ENCODE assay signal across 1 cellular context in the genomic region with DNA sequence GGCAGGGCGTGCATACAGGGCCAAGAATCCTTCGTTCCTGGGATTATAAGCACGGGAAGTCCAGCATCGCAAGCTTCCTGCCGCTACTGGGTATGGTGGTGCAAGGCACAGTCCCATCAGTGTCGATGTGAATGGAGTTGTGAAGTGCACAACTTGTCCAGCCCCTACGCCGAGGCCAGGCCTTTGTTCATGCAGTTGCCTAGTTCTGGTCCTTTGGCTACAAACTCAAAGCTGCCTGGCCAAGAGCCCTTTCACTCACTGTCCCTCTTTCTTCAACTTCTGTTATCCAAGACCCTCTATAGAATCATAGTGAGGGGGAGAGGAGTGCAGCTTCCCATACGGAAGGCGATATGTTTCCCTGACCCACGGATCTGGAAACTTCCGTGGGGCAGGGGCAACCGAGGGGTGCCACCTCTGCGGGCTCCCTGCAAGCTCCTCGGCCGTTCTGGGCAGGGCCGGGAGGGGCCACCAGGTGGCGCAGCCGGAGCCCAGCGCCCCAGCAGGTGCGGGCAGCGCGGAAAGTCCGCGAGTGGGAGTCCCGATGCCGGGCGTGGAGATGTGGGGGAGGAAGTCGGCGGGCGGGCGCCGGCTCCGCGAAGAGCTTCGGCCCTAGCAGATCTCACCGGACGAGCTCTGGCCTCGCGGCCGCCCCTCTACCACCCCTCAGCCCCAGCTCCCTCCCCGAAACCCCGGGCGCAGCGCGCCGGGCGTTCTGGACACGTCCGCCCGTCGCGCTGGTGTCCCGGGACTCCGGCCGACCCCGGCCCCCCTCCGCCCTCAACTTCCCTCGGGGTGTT.
TF ChIP-seq lines count a peak whose summit lies in the region.

No MANE protein-coding gene starts in this region.

TF ChIP-seq in HEK293, 187 proteins besides CTCF, POLR2A, EP300 and RAD21 (continued from another document):
- TF ChIP-seq, protein P1, sequence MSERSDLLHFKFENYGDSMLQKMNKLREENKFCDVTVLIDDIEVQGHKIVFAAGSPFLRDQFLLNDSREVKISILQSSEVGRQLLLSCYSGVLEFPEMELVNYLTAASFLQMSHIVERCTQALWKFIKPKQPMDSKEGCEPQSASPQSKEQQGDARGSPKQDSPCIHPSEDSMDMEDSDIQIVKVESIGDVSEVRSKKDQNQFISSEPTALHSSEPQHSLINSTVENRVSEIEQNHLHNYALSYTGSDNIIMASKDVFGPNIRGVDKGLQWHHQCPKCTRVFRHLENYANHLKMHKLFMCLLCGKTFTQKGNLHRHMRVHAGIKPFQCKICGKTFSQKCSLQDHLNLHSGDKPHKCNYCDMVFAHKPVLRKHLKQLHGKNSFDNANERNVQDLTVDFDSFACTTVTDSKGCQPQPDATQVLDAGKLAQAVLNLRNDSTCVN (tag by site-specific recombination; optimal IDR thresholded peaks at IDR 0.05): peak; percentile 49
- TF ChIP-seq ZNF2 (tag by site-specific recombination; IDR thresholded peaks at IDR 0.05) (peak; percentile 47; the same call in 1 of the 2 replicates), GFI1B (tag by site-specific recombination; IDR thresholded peaks at IDR 0.05) (no peak), GLIS1 (tag by site-specific recombination; IDR thresholded peaks at IDR 0.05) (0 out of 2 replicates have a peak, but pooled peaks have one; percentile 9), ZNF133 (tag by site-specific recombination; IDR thresholded peaks at IDR 0.05) (no peak), ZNF660 (tag by site-specific recombination; IDR thresholded peaks at IDR 0.05) (0 out of 2 replicates have a peak, but pooled peaks have one; percentile 5), ZNF785 (tag by site-specific recombination; IDR thresholded peaks at IDR 0.05) (0 out of 2 replicates have a peak, but pooled peaks have one; percentile 70), ZNF561 (tag by site-specific recombination; IDR thresholded peaks at IDR 0.05; ENCODE audit: borderline replicate concordance) (0 out of 2 replicates have a peak, but pooled peaks have one; percentile 37), ZFHX2 (tag by site-specific recombination; conservative IDR thresholded peaks at IDR 0.05) (peak; percentile 71), ZXDB (tag by site-specific recombination; IDR thresholded peaks at IDR 0.05) (peak; percentile 31; the same call in 1 of the 2 replicates), ZNF146 (tag by site-specific recombination; IDR thresholded peaks at IDR 0.05) (no peak), ZNF335 (tag by site-specific recombination; conservative IDR thresholded peaks at IDR 0.05) (peak; percentile 75), ZBTB8A (tag by site-specific recombination; IDR thresholded peaks at IDR 0.05) (peak; percentile 86), ZEB2 (tag by site-specific recombination; IDR thresholded peaks at IDR 0.05) (peak; percentile 72)
- TF ChIP-seq, protein P2, sequence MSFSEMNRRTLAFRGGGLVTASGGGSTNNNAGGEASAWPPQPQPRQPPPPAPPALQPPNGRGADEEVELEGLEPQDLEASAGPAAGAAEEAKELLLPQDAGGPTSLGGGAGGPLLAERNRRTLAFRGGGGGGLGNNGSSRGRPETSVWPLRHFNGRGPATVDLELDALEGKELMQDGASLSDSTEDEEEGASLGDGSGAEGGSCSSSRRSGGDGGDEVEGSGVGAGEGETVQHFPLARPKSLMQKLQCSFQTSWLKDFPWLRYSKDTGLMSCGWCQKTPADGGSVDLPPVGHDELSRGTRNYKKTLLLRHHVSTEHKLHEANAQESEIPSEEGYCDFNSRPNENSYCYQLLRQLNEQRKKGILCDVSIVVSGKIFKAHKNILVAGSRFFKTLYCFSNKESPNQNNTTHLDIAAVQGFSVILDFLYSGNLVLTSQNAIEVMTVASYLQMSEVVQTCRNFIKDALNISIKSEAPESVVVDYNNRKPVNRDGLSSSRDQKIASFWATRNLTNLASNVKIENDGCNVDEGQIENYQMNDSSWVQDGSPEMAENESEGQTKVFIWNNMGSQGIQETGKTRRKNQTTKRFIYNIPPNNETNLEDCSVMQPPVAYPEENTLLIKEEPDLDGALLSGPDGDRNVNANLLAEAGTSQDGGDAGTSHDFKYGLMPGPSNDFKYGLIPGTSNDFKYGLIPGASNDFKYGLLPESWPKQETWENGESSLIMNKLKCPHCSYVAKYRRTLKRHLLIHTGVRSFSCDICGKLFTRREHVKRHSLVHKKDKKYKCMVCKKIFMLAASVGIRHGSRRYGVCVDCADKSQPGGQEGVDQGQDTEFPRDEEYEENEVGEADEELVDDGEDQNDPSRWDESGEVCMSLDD (tag by site-specific recombination; IDR thresholded peaks at IDR 0.05): peak; percentile 41; the same call in 1 of the 2 replicates
- TF ChIP-seq, protein P3, sequence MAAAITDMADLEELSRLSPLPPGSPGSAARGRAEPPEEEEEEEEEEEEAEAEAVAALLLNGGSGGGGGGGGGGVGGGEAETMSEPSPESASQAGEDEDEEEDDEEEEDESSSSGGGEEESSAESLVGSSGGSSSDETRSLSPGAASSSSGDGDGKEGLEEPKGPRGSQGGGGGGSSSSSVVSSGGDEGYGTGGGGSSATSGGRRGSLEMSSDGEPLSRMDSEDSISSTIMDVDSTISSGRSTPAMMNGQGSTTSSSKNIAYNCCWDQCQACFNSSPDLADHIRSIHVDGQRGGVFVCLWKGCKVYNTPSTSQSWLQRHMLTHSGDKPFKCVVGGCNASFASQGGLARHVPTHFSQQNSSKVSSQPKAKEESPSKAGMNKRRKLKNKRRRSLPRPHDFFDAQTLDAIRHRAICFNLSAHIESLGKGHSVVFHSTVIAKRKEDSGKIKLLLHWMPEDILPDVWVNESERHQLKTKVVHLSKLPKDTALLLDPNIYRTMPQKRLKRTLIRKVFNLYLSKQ (tag by site-specific recombination; IDR thresholded peaks at IDR 0.05; ENCODE audit: borderline replicate concordance): no peak
